ENCODE assay signal across 1 cellular context in the genomic region with DNA sequence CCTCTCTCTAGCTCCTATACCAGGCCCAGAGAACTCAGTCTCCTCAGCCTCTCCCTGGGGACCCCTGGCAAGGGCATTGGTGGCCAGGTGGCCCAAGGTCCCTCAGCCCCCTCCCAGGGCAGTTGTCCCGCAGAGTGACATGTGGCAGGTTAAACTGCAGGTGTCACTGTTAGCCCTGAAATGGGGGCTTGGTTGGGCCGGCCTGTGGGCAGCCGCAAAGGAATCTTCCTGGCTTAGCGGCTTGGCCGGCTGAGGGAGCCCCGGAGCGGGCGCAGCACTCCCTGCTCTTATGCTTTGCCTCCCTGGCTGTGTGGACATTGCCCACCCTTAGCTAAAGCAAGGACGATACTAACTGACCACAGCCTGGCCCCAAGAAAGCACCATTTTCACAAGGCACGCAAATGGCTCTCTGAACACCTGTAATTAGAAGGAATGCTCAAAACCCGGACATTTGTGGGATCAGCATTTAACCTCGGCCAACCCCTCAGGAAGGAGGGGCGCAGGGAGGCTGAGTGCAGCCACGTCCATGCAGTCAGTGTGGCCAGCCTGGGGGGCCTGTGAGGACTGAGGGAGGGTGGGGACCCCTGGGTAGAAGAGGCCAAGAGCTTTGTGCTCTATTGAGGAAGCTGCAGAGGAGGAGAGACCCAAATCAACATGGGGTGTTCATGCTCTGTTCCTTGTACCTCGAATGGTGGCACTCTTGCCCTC.
TF ChIP-seq lines count a peak whose summit lies in the region.

No MANE protein-coding gene starts in this region.

TF ChIP-seq in K562, 482 proteins besides CTCF, POLR2A, EP300 and RAD21 (continued from another document):
- TF ChIP-seq, protein P1, sequence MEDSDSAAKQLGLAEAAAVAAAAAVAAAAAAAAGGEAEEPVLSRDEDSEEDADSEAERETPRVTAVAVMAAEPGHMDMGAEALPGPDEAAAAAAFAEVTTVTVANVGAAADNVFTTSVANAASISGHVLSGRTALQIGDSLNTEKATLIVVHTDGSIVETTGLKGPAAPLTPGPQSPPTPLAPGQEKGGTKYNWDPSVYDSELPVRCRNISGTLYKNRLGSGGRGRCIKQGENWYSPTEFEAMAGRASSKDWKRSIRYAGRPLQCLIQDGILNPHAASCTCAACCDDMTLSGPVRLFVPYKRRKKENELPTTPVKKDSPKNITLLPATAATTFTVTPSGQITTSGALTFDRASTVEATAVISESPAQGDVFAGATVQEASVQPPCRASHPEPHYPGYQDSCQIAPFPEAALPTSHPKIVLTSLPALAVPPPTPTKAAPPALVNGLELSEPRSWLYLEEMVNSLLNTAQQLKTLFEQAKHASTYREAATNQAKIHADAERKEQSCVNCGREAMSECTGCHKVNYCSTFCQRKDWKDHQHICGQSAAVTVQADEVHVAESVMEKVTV (CRISPR knock-in tag; IDR thresholded peaks at IDR 0.05): peak; percentile 95
- TF ChIP-seq ZNF174 (CRISPR knock-in tag; IDR thresholded peaks at IDR 0.05) (no peak), XRCC3 (IDR thresholded peaks at IDR 0.05) (no peak), ZBTB17 (CRISPR knock-in tag; IDR thresholded peaks at IDR 0.05) (0 out of 2 replicates have a peak, but pooled peaks have one; percentile 19), ZNF263 (CRISPR knock-in tag; IDR thresholded peaks at IDR 0.05; ENCODE audit: borderline replicate concordance) (no peak), YBX1 (IDR thresholded peaks at IDR 0.05) (no peak), RCOR1 (IDR thresholded peaks at IDR 0.05; ENCODE audit: borderline replicate concordance in 1 of 2, low read depth in 2 of 2, low read length in 2 of 2) (peak in 1 of 2 experiments; percentile 17; a peak in 1 of 4 replicates), MAZ (CRISPR knock-in tag; conservative IDR thresholded peaks at IDR 0.05 in 1 of 2, IDR thresholded peaks at IDR 0.05 in 1 of 2) (peak; percentile 62 to 69; a peak in 2 of 4 replicates), STAG1 (CRISPR knock-in tag; IDR thresholded peaks at IDR 0.05; ENCODE audit: borderline replicate concordance) (peak; percentile 80; the same call in 1 of the 2 replicates), ZNF311 (CRISPR knock-in tag; IDR thresholded peaks at IDR 0.05) (no peak), TEAD2 (tag; IDR thresholded peaks at IDR 0.05) (no peak), XRCC5 (IDR thresholded peaks at IDR 0.05; ENCODE audit: low read depth, low read length) (peak; percentile 36; the same call in 1 of the 2 replicates), L3MBTL2 (IDR thresholded peaks at IDR 0.05) (no peak), SMC3 (conservative IDR thresholded peaks at IDR 0.05; ENCODE audit: insufficient read depth, low read depth, low read length) (peak; percentile 87), ZNF668 (CRISPR knock-in tag; IDR thresholded peaks at IDR 0.05) (no peak), ZNF239 (CRISPR knock-in tag; IDR thresholded peaks at IDR 0.05) (peak; percentile 18; the same call in 1 of the 2 replicates), MYC (IDR thresholded peaks at IDR 0.05; ENCODE audit: low read depth, low read length) (0 out of 2 replicates have a peak, but pooled peaks have one; percentile 27), MYC (CRISPR knock-in tag; IDR thresholded peaks at IDR 0.05; ENCODE audit: borderline replicate concordance, low read depth) (no peak), MAFG (tag; conservative IDR thresholded peaks at IDR 0.05) (0 out of 2 replicates have a peak, but pooled peaks have one; percentile 4), KLF6 (CRISPR knock-in tag; IDR thresholded peaks at IDR 0.05; ENCODE audit: borderline replicate concordance) (no peak), TCF7L2 (IDR thresholded peaks at IDR 0.05; ENCODE audit: low read depth, low read length) (peak; percentile 14; the same call in 1 of the 2 replicates), HNRNPLL (IDR thresholded peaks at IDR 0.05; ENCODE audit: low read depth, low read length, poor library complexity, severe bottlenecking) (peak; percentile 85), YY1 (IDR thresholded peaks at IDR 0.05; ENCODE audit: borderline replicate concordance in 1 of 3, control insufficient read depth in 1 of 3, extremely low read depth in 1 of 3, insufficient read depth in 3 of 3, insufficient read length in 1 of 3, insufficient replicate concordance in 2 of 3, low read depth in 1 of 3, low read length in 2 of 3) (peak in 1 of 3 experiments; percentile 10), ESRRA (IDR thresholded peaks at IDR 0.05; ENCODE audit: borderline replicate concordance, low read depth) (peak; percentile 31; the same call in 1 of the 2 replicates), GATAD2B (IDR thresholded peaks at IDR 0.05; ENCODE audit: borderline replicate concordance) (no peak), JUND (IDR thresholded peaks at IDR 0.05; ENCODE audit: borderline replicate concordance, low read depth, low read length) (0 out of 2 replicates have a peak, but pooled peaks have one; percentile 30), JUND (tag; IDR thresholded peaks at IDR 0.05; ENCODE audit: borderline replicate concordance, low read depth, low read length) (no peak), ETV5 (CRISPR knock-in tag; IDR thresholded peaks at IDR 0.05; ENCODE audit: low read depth) (no peak), RB1 (IDR thresholded peaks at IDR 0.05; ENCODE audit: low read depth) (peak; percentile 76; the same call in 1 of the 2 replicates), NRF1 (conservative IDR thresholded peaks at IDR 0.05 in 1 of 2, IDR thresholded peaks at IDR 0.05 in 1 of 2) (peak; percentile 29 to 45; a peak in 3 of 4 replicates)
- TF ChIP-seq, protein P2, sequence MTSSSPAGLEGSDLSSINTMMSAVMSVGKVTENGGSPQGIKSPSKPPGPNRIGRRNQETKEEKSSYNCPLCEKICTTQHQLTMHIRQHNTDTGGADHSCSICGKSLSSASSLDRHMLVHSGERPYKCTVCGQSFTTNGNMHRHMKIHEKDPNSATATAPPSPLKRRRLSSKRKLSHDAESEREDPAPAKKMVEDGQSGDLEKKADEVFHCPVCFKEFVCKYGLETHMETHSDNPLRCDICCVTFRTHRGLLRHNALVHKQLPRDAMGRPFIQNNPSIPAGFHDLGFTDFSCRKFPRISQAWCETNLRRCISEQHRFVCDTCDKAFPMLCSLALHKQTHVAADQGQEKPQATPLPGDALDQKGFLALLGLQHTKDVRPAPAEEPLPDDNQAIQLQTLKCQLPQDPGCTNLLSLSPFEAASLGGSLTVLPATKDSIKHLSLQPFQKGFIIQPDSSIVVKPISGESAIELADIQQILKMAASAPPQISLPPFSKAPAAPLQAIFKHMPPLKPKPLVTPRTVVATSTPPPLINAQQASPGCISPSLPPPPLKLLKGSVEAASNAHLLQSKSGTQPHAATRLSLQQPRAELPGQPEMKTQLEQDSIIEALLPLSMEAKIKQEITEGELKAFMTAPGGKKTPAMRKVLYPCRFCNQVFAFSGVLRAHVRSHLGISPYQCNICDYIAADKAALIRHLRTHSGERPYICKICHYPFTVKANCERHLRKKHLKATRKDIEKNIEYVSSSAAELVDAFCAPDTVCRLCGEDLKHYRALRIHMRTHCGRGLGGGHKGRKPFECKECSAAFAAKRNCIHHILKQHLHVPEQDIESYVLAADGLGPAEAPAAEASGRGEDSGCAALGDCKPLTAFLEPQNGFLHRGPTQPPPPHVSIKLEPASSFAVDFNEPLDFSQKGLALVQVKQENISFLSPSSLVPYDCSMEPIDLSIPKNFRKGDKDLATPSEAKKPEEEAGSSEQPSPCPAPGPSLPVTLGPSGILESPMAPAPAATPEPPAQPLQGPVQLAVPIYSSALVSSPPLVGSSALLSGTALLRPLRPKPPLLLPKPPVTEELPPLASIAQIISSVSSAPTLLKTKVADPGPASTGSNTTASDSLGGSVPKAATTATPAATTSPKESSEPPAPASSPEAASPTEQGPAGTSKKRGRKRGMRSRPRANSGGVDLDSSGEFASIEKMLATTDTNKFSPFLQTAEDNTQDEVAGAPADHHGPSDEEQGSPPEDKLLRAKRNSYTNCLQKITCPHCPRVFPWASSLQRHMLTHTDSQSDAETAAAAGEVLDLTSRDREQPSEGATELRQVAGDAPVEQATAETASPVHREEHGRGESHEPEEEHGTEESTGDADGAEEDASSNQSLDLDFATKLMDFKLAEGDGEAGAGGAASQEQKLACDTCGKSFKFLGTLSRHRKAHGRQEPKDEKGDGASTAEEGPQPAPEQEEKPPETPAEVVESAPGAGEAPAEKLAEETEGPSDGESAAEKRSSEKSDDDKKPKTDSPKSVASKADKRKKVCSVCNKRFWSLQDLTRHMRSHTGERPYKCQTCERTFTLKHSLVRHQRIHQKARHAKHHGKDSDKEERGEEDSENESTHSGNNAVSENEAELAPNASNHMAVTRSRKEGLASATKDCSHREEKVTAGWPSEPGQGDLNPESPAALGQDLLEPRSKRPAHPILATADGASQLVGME (CRISPR knock-in tag; IDR thresholded peaks at IDR 0.05): 0 out of 2 replicates have a peak, but pooled peaks have one; percentile 29
- TF ChIP-seq, protein P3, sequence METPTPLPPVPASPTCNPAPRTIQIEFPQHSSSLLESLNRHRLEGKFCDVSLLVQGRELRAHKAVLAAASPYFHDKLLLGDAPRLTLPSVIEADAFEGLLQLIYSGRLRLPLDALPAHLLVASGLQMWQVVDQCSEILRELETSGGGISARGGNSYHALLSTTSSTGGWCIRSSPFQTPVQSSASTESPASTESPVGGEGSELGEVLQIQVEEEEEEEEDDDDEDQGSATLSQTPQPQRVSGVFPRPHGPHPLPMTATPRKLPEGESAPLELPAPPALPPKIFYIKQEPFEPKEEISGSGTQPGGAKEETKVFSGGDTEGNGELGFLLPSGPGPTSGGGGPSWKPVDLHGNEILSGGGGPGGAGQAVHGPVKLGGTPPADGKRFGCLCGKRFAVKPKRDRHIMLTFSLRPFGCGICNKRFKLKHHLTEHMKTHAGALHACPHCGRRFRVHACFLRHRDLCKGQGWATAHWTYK (CRISPR knock-in tag; IDR thresholded peaks at IDR 0.05): 0 out of 2 replicates have a peak, but pooled peaks have one; percentile 28
- TF ChIP-seq, protein P4, sequence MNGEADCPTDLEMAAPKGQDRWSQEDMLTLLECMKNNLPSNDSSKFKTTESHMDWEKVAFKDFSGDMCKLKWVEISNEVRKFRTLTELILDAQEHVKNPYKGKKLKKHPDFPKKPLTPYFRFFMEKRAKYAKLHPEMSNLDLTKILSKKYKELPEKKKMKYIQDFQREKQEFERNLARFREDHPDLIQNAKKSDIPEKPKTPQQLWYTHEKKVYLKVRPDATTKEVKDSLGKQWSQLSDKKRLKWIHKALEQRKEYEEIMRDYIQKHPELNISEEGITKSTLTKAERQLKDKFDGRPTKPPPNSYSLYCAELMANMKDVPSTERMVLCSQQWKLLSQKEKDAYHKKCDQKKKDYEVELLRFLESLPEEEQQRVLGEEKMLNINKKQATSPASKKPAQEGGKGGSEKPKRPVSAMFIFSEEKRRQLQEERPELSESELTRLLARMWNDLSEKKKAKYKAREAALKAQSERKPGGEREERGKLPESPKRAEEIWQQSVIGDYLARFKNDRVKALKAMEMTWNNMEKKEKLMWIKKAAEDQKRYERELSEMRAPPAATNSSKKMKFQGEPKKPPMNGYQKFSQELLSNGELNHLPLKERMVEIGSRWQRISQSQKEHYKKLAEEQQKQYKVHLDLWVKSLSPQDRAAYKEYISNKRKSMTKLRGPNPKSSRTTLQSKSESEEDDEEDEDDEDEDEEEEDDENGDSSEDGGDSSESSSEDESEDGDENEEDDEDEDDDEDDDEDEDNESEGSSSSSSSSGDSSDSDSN (IDR thresholded peaks at IDR 0.05; ENCODE audit: borderline replicate concordance in 1 of 2, low read depth in 2 of 2, low read length in 2 of 2): 0 out of 4 replicates have a peak, but pooled peaks of 1 of the 2 experiments have one; percentile 46
- TF ChIP-seq, protein P5, sequence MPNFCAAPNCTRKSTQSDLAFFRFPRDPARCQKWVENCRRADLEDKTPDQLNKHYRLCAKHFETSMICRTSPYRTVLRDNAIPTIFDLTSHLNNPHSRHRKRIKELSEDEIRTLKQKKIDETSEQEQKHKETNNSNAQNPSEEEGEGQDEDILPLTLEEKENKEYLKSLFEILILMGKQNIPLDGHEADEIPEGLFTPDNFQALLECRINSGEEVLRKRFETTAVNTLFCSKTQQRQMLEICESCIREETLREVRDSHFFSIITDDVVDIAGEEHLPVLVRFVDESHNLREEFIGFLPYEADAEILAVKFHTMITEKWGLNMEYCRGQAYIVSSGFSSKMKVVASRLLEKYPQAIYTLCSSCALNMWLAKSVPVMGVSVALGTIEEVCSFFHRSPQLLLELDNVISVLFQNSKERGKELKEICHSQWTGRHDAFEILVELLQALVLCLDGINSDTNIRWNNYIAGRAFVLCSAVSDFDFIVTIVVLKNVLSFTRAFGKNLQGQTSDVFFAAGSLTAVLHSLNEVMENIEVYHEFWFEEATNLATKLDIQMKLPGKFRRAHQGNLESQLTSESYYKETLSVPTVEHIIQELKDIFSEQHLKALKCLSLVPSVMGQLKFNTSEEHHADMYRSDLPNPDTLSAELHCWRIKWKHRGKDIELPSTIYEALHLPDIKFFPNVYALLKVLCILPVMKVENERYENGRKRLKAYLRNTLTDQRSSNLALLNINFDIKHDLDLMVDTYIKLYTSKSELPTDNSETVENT (CRISPR knock-in tag; IDR thresholded peaks at IDR 0.05): 0 out of 2 replicates have a peak, but pooled peaks have one; percentile 28
- TF ChIP-seq, protein P6, sequence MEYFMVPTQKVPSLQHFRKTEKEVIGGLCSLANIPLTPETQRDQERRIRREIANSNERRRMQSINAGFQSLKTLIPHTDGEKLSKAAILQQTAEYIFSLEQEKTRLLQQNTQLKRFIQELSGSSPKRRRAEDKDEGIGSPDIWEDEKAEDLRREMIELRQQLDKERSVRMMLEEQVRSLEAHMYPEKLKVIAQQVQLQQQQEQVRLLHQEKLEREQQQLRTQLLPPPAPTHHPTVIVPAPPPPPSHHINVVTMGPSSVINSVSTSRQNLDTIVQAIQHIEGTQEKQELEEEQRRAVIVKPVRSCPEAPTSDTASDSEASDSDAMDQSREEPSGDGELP (CRISPR knock-in tag; IDR thresholded peaks at IDR 0.05; ENCODE audit: borderline replicate concordance): peak; percentile 60; the same call in 1 of the 2 replicates
- TF ChIP-seq, protein P7, sequence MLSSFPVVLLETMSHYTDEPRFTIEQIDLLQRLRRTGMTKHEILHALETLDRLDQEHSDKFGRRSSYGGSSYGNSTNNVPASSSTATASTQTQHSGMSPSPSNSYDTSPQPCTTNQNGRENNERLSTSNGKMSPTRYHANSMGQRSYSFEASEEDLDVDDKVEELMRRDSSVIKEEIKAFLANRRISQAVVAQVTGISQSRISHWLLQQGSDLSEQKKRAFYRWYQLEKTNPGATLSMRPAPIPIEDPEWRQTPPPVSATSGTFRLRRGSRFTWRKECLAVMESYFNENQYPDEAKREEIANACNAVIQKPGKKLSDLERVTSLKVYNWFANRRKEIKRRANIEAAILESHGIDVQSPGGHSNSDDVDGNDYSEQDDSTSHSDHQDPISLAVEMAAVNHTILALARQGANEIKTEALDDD (IDR thresholded peaks at IDR 0.05): no peak
